In genomic region chr9:25003686-25004085, GRCh38 we compare ENCODE assay signal across 18 cellular contexts.
A peak's percentile ranks its signal among the peaks of the same experiment; 100 is the strongest.
DNase-seq lines count a peak whose midpoint lies in the region; ATAC-seq, FAIRE-seq and TF ChIP-seq lines count a peak whose summit lies in the region.
"Had no signal": no experiment of that assay in that cellular context is flagged by ENCODE, and none has a peak within 500 bp of the region (broad histone marks: within the 10 kb centered on the region; RNA-seq: fewer than 3 reads in every experiment).

No MANE protein-coding gene starts in this region.

- intact Hi-C loops in Calu3 (cut with micrococcal nuclease; ENCODE audit: unreplicated experiment), result no loop called here

- H3K27me3 Mint-ChIP-seq in osteocyte (ENCODE audit: unreplicated experiment) (no peaks in the 10 kb centered on the region), Calu3 (ENCODE audit: unreplicated experiment) (no peaks in the 10 kb centered on the region)

- no TSS peak for BruUV-seq in Calu3 (replicated peaks; lab: Mats Ljungman, UMichigan)

- H3K23ac ChIP-seq in H1 (ENCODE audit: insufficient read length), result no peak overlapping the region

- peak in 1 of 2 experiments; percentile 51; a peak in 1 of 3 replicates for TF ChIP-seq EP300 in H1 (IDR thresholded peaks at IDR 0.05; ENCODE audit: borderline replicate concordance in 1 of 2, low read depth in 2 of 2, low read length in 2 of 2)

- no peaks in the 10 kb centered on the region for H3K23me2 ChIP-seq in H1 (ENCODE audit: low read depth, low read length)

- no peak overlapping the region for H2AK5ac ChIP-seq in H1 (ENCODE audit: low read depth, low read length)

- H3K9me3 ChIP-seq in Loucy (ENCODE audit: insufficient read depth, low read depth, low read length) (no peaks in the 10 kb centered on the region), H1 (ENCODE audit: insufficient read depth in 2 of 2, low read depth in 1 of 2, low read length in 1 of 2) (no peaks in the 10 kb centered on the region)

- peak overlapping the region; percentile 15 for H4K91ac ChIP-seq in H1 (replicated peaks; ENCODE audit: insufficient read length, low read length)

- WGBS in H1 (ENCODE audit: extremely low coverage in 1 of 2, insufficient coverage in 1 of 2, insufficient read length in 1 of 2, insufficient replicate concordance in 2 of 2, low coverage in 1 of 2, low lambda C conversion rate in 2 of 2, missing lambda C conversion rate in 1 of 2), 2 experiments, result 57% methylated on average over 10 of the region's 10 CpGs; no CpG with 5 or more reads in 1 of the 2 experiments

- H4K20me1 ChIP-seq in Loucy (ENCODE audit: insufficient read depth, low read length, poor library complexity, severe bottlenecking), result no peaks in the 10 kb centered on the region
- no peaks in the 10 kb centered on the region for H4K20me1 ChIP-seq in H1 (replicated peaks in 1 of 2; ENCODE audit: control insufficient read depth in 1 of 2, insufficient read depth in 2 of 2, low read length in 2 of 2)

- H2BK20ac ChIP-seq in H1 (ENCODE audit: low read length), result peak overlapping the region; percentile 21; the same call in 1 of the 2 replicates

- no peaks in the 10 kb centered on the region for H3K9me3 Mint-ChIP-seq in osteocyte (ENCODE audit: unreplicated experiment)
- peaks cover 8% of the 10 kb centered on the region for H3K9me3 Mint-ChIP-seq in Calu3 (ENCODE audit: low read depth, unreplicated experiment)

- H2BK120ac ChIP-seq in H1 (replicated peaks; ENCODE audit: low read depth, low read length), result no peak overlapping the region

- H2BK5ac ChIP-seq in H1 (ENCODE audit: low read depth, low read length), result peak overlapping the region; percentile 55; the same call in 1 of the 2 replicates

- H3K36me3 ChIP-seq in Loucy (ENCODE audit: insufficient read depth, low read length) (no peaks in the 10 kb centered on the region), H1 (ENCODE audit: control insufficient read depth in 2 of 4, insufficient read depth in 4 of 4, low read length in 3 of 4) (no peaks in the 10 kb centered on the region)

- POLR2A ChIA-PET in H1 (lab: Charles Lee; ENCODE audit: partially characterized antibody), result no interaction called here

- no peak overlapping the region for H2AFZ ChIP-seq in Loucy (ENCODE audit: low read length)
- 0 out of 2 replicates have a peak overlapping the region, but pooled peaks have one; percentile 28 for H2AFZ ChIP-seq in H1 (ENCODE audit: low read length)

- H3K4ac ChIP-seq in H1 (replicated peaks; ENCODE audit: insufficient read length, low read depth, low read length), result no peak overlapping the region

- H3K4me3 Mint-ChIP-seq in osteocyte (ENCODE audit: unreplicated experiment) (no peak overlapping the region), Calu3 (ENCODE audit: low read depth, unreplicated experiment) (no peak overlapping the region)
- H3K4me3 Mint-ChIP-seq: CD14-positive monocyte, mesothelial cell of epicardium had no signal

- H2BK15ac ChIP-seq in H1 (ENCODE audit: low read length), result no peak overlapping the region

- no peak overlapping the region for H3K4me3 ChIP-seq in Loucy (ENCODE audit: low read length, poor library complexity, severe bottlenecking)
- no peak overlapping the region for H3K4me3 ChIP-seq in H1 (ENCODE audit: extremely low read depth in 1 of 4, insufficient read depth in 2 of 4, low read depth in 3 of 4, low read length in 4 of 4)

- H3K79me2 ChIP-seq in Loucy (ENCODE audit: insufficient read depth, low read length) (no peaks in the 10 kb centered on the region), H1 (ENCODE audit: control insufficient read depth in 1 of 2, insufficient read depth in 2 of 2, low read length in 2 of 2) (no peaks in the 10 kb centered on the region)

- DNase-seq in NCI-H748 (lab: John Stamatoyannopoulos, UW; ENCODE audit: unreplicated experiment), result peak; percentile 18
- no peak for DNase-seq in NCI-H748 treated with DMSO at 0.1 percent for 48 hours (lab: John Stamatoyannopoulos, UW)
- peak; percentile 41 to 77 for DNase-seq in H1 (ENCODE audit: low read depth in 1 of 2, low spot score in 2 of 2)
- no peak for DNase-seq in osteocyte (ENCODE audit: extremely low spot score, unreplicated experiment)
- no peak for DNase-seq in Calu3
- DNase-seq: activated CD8-positive, alpha-beta memory T cell treated with anti-CD3 and anti-CD28 coated beads for 24 hours; amygdala; DND-41; NCI-H187 treated with DMSO at 0.1 percent for 48 hours; NCI-H510A treated with DMSO at 0.1 percent for 48 hours; stimulated activated CD4-positive, alpha-beta T cell treated with anti-CD3 and anti-CD28 coated beads, Interleukin-4, amount 100 ng/mL, for 24 hours; trophoblast cell had no signal

- no peak for FAIRE-seq in H1 (lab: Jason Lieb, UNC)
- FAIRE-seq: keratinocyte had no signal

- H3K18ac ChIP-seq in H1 (ENCODE audit: extremely low read depth, low read length), result 0 out of 2 replicates have a peak overlapping the region, but pooled peaks have one; percentile 11

- H3K4me1 ChIP-seq in Loucy (ENCODE audit: insufficient read depth, low read length, poor library complexity, severe bottlenecking) (no peaks in the 10 kb centered on the region), H1 (replicated peaks in 1 of 4; ENCODE audit: control insufficient read depth in 3 of 4, insufficient read depth in 4 of 4, low read length in 3 of 4) (peaks cover 0 to 7% (median 3%) of the 10 kb centered on the region in 4 experiments; a peak in 5 of 7 replicates)

- H3K36me3 Mint-ChIP-seq in osteocyte (ENCODE audit: unreplicated experiment) (no peaks in the 10 kb centered on the region), Calu3 (ENCODE audit: insufficient read depth, unreplicated experiment) (no peaks in the 10 kb centered on the region)
- H3K36me3 Mint-ChIP-seq: CD14-positive monocyte, mesothelial cell of epicardium had no signal

- H3K4me1 Mint-ChIP-seq in osteocyte (ENCODE audit: unreplicated experiment), result no peaks in the 10 kb centered on the region
- H3K4me1 Mint-ChIP-seq in Calu3 (ENCODE audit: low read depth, unreplicated experiment), result no peaks in the 10 kb centered on the region
- H3K4me1 Mint-ChIP-seq: CD14-positive monocyte, mesothelial cell of epicardium had no signal

- TF ChIP-seq RAD21 in H1 (IDR thresholded peaks at IDR 0.05 in 1 of 2, conservative IDR thresholded peaks at IDR 0.05 in 1 of 2; ENCODE audit: low read depth in 2 of 2, low read length in 2 of 2), result peak; percentile 74 to 80

- peak overlapping the region; percentile 64; the same call in 1 of the 2 replicates for H2BK12ac ChIP-seq in H1 (ENCODE audit: low read depth, low read length)

- no peak overlapping the region for H3K14ac ChIP-seq in H1 (ENCODE audit: insufficient read length)

- no peak overlapping the region for H3K56ac ChIP-seq in H1 (replicated peaks; ENCODE audit: insufficient read length, low read depth, low read length)

- H3K79me1 ChIP-seq in H1 (ENCODE audit: low read depth, low read length), result no peaks in the 10 kb centered on the region

- H3K27ac ChIP-seq in H1 (ENCODE audit: low read depth, low read length), result no peak overlapping the region

- H3F3A ChIP-seq in Loucy (ENCODE audit: low read depth), result no peaks in the 10 kb centered on the region

- no peak overlapping the region for H3K9ac ChIP-seq in Loucy (ENCODE audit: low read depth, low read length, poor library complexity, severe bottlenecking)
- H3K9ac ChIP-seq in H1 (replicated peaks in 1 of 4; ENCODE audit: extremely low read depth in 1 of 4, low read depth in 3 of 4, low read length in 3 of 4), result no peak overlapping the region

- TF ChIP-seq POLR2A in H1 (IDR thresholded peaks at IDR 0.05; ENCODE audit: control extremely low read depth in 1 of 2, low read depth in 2 of 2, low read length in 2 of 2), result no peak

- no peak overlapping the region; the same call in 1 of the 2 replicates for H4K8ac ChIP-seq in H1 (ENCODE audit: extremely low read depth, insufficient read depth, low read length)

- ATAC-seq in GM18907 (IDR thresholded peaks at IDR 0.05; ENCODE audit: unreplicated experiment) (no peak), GM18517 (IDR thresholded peaks at IDR 0.05; ENCODE audit: unreplicated experiment) (no peak)

- no peak overlapping the region for H4K5ac ChIP-seq in H1 (ENCODE audit: insufficient read length, low read depth, low read length)

- H3K27ac Mint-ChIP-seq in osteocyte (ENCODE audit: unreplicated experiment), result no peak overlapping the region
- H3K27ac Mint-ChIP-seq in Calu3 (ENCODE audit: unreplicated experiment), result no peak overlapping the region
- H3K27ac Mint-ChIP-seq: mesothelial cell of epicardium had no signal

- no peaks in the 10 kb centered on the region for H3K9me2 ChIP-seq in Loucy (replicated peaks; ENCODE audit: low read depth, low read length)

- H3K4me2 ChIP-seq in Loucy (ENCODE audit: low read depth, low read length, poor library complexity, severe bottlenecking) (no peak overlapping the region), H1 (ENCODE audit: insufficient read depth in 1 of 2, low read depth in 2 of 2, low read length in 2 of 2) (0 out of 4 replicates have a peak overlapping the region, but pooled peaks of 1 of the 2 experiments have one; percentile 10)

- CTCF ChIA-PET in H1 (lab: Charles Lee; ENCODE audit: partially characterized antibody) (interaction anchor here (0.8 to 2.1 kb wide), 10 partner anchors 8 to 711 kb away, joined by 3 to 15 read pairs (median 4); no protein-coding TSS in a partner anchor), Calu3 (lab: Charles Lee) (no interaction called here)

- no peaks in the 10 kb centered on the region for H3K27me3 ChIP-seq in Loucy (ENCODE audit: insufficient read depth, low read length, poor library complexity, severe bottlenecking)
- H3K27me3 ChIP-seq in H1 (replicated peaks in 1 of 4; ENCODE audit: control insufficient read depth in 3 of 4, extremely low read depth in 1 of 4, insufficient read depth in 3 of 4, low read length in 3 of 4), result no peaks in the 10 kb centered on the region

- TF ChIP-seq CTCF in Loucy (conservative IDR thresholded peaks at IDR 0.05; ENCODE audit: low read length) (peak; percentile 36; the same call in 1 of the 2 replicates), H1 (IDR thresholded peaks at IDR 0.05; ENCODE audit: control extremely low read depth in 1 of 3, insufficient read depth in 1 of 3, low read depth in 1 of 3, low read length in 3 of 3) (peak; percentile 64 to 84 (median 84)), osteocyte (IDR thresholded peaks at IDR 0.05) (peak; percentile 7), Calu3 (IDR thresholded peaks at IDR 0.05; ENCODE audit: unreplicated experiment) (no peak)

TF ChIP-seq in H1, 55 proteins besides CTCF, POLR2A, EP300 and RAD21 (continues in another document):
- peak; percentile 60; the same call in 1 of the 2 replicates for TF ChIP-seq KDM1A (IDR thresholded peaks at IDR 0.05; ENCODE audit: borderline replicate concordance, low read length)
- no peak for TF ChIP-seq SAP30 (IDR thresholded peaks at IDR 0.05; ENCODE audit: insufficient read depth, insufficient replicate concordance, low read length)
- TF ChIP-seq, protein P1, sequence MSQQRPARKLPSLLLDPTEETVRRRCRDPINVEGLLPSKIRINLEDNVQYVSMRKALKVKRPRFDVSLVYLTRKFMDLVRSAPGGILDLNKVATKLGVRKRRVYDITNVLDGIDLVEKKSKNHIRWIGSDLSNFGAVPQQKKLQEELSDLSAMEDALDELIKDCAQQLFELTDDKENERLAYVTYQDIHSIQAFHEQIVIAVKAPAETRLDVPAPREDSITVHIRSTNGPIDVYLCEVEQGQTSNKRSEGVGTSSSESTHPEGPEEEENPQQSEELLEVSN (IDR thresholded peaks at IDR 0.05), result no peak
- 0 out of 2 replicates have a peak, but pooled peaks have one; percentile 9 for TF ChIP-seq SP1 (IDR thresholded peaks at IDR 0.05; ENCODE audit: low read depth, low read length)

Comparison
In these comparisons a context has a peak if more than half of its experiments do, and no peak if none do; other contexts are left out.
1. DNase-seq: peak in NCI-H748 (single experiment) and H1 (2 of 2); none in NCI-H748 treated with DMSO at 0.1 percent for 48 hours (single experiment), osteocyte (single experiment) and Calu3 (single experiment).